Comparison of ENCODE assay signal across 1 cellular context in genomic region chr9:137186385-137186784, GRCh38.
TF ChIP-seq lines count a peak whose summit lies in the region.

No MANE protein-coding gene starts in this region.

TF ChIP-seq in A549, 52 proteins besides CTCF, POLR2A, EP300 and RAD21:
- TF ChIP-seq ESRRA (IDR thresholded peaks at IDR 0.05; ENCODE audit: borderline replicate concordance, low read length) = no peak
- TF ChIP-seq CEBPB (IDR thresholded peaks at IDR 0.05) = no peak
- no peak for TF ChIP-seq JUNB (IDR thresholded peaks at IDR 0.05)
- TF ChIP-seq ZSCAN20 (CRISPR knock-in tag; IDR thresholded peaks at IDR 0.05) = no peak
- TF ChIP-seq KDM1A (IDR thresholded peaks at IDR 0.05; ENCODE audit: low read depth) = no peak
- no peak for TF ChIP-seq HOXB5 (CRISPR knock-in tag; IDR thresholded peaks at IDR 0.05)
- TF ChIP-seq MAFK (IDR thresholded peaks at IDR 0.05; ENCODE audit: partially characterized antibody) = no peak
- no peak for TF ChIP-seq CBX8 (IDR thresholded peaks at IDR 0.05)
TF ChIP-seq in A549: peak in this region for 0.
